8 cellular contexts compared by ENCODE assay signal in the genomic region with DNA sequence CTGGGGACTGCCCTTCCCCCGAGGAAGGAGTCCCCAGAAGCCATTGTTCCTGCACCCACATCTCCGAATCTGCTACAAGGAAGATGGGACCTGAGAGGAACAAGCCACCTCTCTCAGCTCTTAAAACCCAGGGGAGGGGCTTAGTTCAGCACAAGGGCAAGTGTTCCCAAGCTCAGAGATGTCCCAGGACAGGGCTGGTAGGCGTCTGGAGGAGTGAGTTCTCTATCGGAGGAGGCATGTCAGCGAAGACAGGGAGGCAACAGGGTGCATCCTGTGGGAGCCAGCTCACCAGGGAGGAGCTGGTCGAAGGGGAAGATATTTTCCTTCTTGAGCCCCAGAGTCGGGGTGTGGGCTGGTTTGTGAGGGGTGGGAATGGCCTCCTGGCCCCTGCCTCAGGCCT. TPM values are rescaled to one million over a fixed set of nuclear protein-coding genes. Genes with fewer than 3 reads are reported as not detected.
"Had no signal": no experiment of that assay in that cellular context is flagged by ENCODE, and none has a peak within 500 bp of the region (broad histone marks: within the 10 kb centered on the region; RNA-seq: fewer than 3 reads in every experiment).

No MANE protein-coding gene starts in this region.

- H3K4me3 Mint-ChIP-seq: IgD-negative memory B cell had no signal

- H3K4me3 ChIP-seq: GM23248 had no signal

- DNase-seq: GM23248, GOT3, H9, HCEC 1CT, KG1 had no signal

- ATAC-seq: HepG2 had no signal

- H3K27ac Mint-ChIP-seq: H9, IgD-negative memory B cell had no signal

- H3K36me3 Mint-ChIP-seq: IgD-negative memory B cell had no signal

RNA-seq across cellular contexts. Expression of gene CELF5, which starts 54.8 kb away (rescaled TPM):
- total RNA-seq: HT1080 had no signal
